Comparison of ENCODE assay signal across 8 cellular contexts in genomic region chr11:118436639-118437045, GRCh38. TPM values are rescaled to one million over a fixed set of nuclear protein-coding genes. Genes with fewer than 3 reads are reported as not detected.
DNase-seq lines count a peak whose midpoint lies in the region; ATAC-seq and TF ChIP-seq lines count a peak whose summit lies in the region.

No MANE protein-coding gene starts in this region.

- no peak overlapping the region; the same call in 1 of the 2 replicates for H3K27ac ChIP-seq in HUES6 (ENCODE audit: low read depth, low read length)
- H3K27ac ChIP-seq in psoas muscle = peak overlapping the region; percentile 80

- H3K9me3 ChIP-seq in HUES6 (ENCODE audit: control insufficient read depth, insufficient read depth, low read depth, low read length) = no peaks in the 10 kb centered on the region
- no peaks in the 10 kb centered on the region for H3K9me3 ChIP-seq in psoas muscle

- H3K9ac ChIP-seq in HUES6 (ENCODE audit: low read length) = peak overlapping the region; percentile 76

- intact Hi-C loops in Right ventricle myocardium superior (cut with DNase I) (loop anchor here (5.0 to 10.0 kb wide), 2 partner anchors 34 to 48 kb away; partner anchors contain the start of gene ATP5MG), psoas muscle (cut with DNase I) (loop anchor here (5.0 kb wide), 1 partner anchor 34 kb away; the partner anchor contains the start of gene ATP5MG (in 2 of the 2))

- H3K4me1 ChIP-seq in HUES6 (ENCODE audit: control insufficient read depth, insufficient read depth, low read length) = peaks cover 19% of the 10 kb centered on the region
- peaks cover 40% of the 10 kb centered on the region for H3K4me1 ChIP-seq in psoas muscle

- H3K9me3 Mint-ChIP-seq in activated T-cell treated with anti-CD3 and anti-CD28 coated beads, Interleukin-2, amount 50 U/mL, for 72 hours = no peaks in the 10 kb centered on the region

- no peaks in the 10 kb centered on the region for H3K27me3 Mint-ChIP-seq in activated T-cell treated with anti-CD3 and anti-CD28 coated beads, Interleukin-2, amount 50 U/mL, for 72 hours (ENCODE audit: low read depth)

- ATAC-seq in GM19468 (IDR thresholded peaks at IDR 0.05; ENCODE audit: extremely low read depth, unreplicated experiment) (peak; percentile 10), Right ventricle myocardium superior (ENCODE audit: poor library complexity) (no peak), psoas muscle (peak in 1 of 4 donors; percentile 5)
- ATAC-seq in activated T-cell treated with anti-CD3 and anti-CD28 coated beads, Interleukin-2, amount 50 U/mL, for 72 hours (replicated peaks in 1 of 2) = peak; percentile 42 to 51

- 0 out of 2 replicates have a peak, but pooled peaks cover 11% of the 10 kb centered on the region for H3K36me3 ChIP-seq in HUES6 (ENCODE audit: control insufficient read depth, insufficient read depth, low read length)
- H3K36me3 ChIP-seq in psoas muscle (ENCODE audit: insufficient read depth in 1 of 2, low read depth in 1 of 2) = peaks cover 0 to 3% of the 10 kb centered on the region in 2 donors

- no peak for TF ChIP-seq CTCF in AG09309 (IDR thresholded peaks at IDR 0.05; ENCODE audit: control insufficient read depth, insufficient read depth, low read depth, low read length, missing control alignments)
- TF ChIP-seq CTCF in psoas muscle (IDR thresholded peaks at IDR 0.05) = no peak

- DNase-seq in AG09309 (ENCODE audit: low read depth) (no peak), Right ventricle myocardium superior (peak; percentile 51), psoas muscle (peak in 1 of 2 donors; percentile 61), NCI-H69 (lab: John Stamatoyannopoulos, UW) (no peak), Kasumi-1 (lab: John Stamatoyannopoulos, UW) (no peak)
- peak; percentile 67 to 77 for DNase-seq in activated T-cell treated with anti-CD3 and anti-CD28 coated beads, Interleukin-2, amount 50 U/mL, for 72 hours

- H3K27me3 ChIP-seq in HUES6 (ENCODE audit: control insufficient read depth, insufficient read depth, low read length) (peaks cover 7% of the 10 kb centered on the region), psoas muscle (ENCODE audit: insufficient read depth in 3 of 3, low read length in 2 of 3) (no peaks in the 10 kb centered on the region)

- no peak overlapping the region for H3K27ac Mint-ChIP-seq in activated T-cell treated with anti-CD3 and anti-CD28 coated beads, Interleukin-2, amount 50 U/mL, for 72 hours

- peaks cover 49% of the 10 kb centered on the region for H3K4me1 Mint-ChIP-seq in activated T-cell treated with anti-CD3 and anti-CD28 coated beads, Interleukin-2, amount 50 U/mL, for 72 hours (ENCODE audit: low read depth)

- 0 to 1% (median 0%) methylated on average over 12 to 43 of the region's 48 CpGs for WGBS in psoas muscle, 3 donors

- peak overlapping the region; percentile 91 for H3K4me3 ChIP-seq in AG09309 (ENCODE audit: control insufficient read depth, low read depth, low read length)
- peak overlapping the region; percentile 93 for H3K4me3 ChIP-seq in HUES6 (ENCODE audit: low read depth, low read length)
- H3K4me3 ChIP-seq in psoas muscle = peak overlapping the region; percentile 97

- H3K4me3 Mint-ChIP-seq in activated T-cell treated with anti-CD3 and anti-CD28 coated beads, Interleukin-2, amount 50 U/mL, for 72 hours = peak overlapping the region; percentile 94 to 99

- H3K36me3 Mint-ChIP-seq in activated T-cell treated with anti-CD3 and anti-CD28 coated beads, Interleukin-2, amount 50 U/mL, for 72 hours (ENCODE audit: insufficient read depth in 2 of 2) = peaks cover 4 to 10% of the 10 kb centered on the region in 2 donors

RNA-seq across cellular contexts. Expression of gene KMT2A, which starts 0.3 kb away (rescaled TPM):
- 100 to 1,000 TPM; 106 to 124 TPM for total RNA-seq in activated T-cell treated with anti-CD3 and anti-CD28 coated beads, Interleukin-2, amount 50 U/mL, for 72 hours
- total RNA-seq in Right ventricle myocardium superior (23.6 TPM), psoas muscle (10 to 100 TPM; 18.1 to 27.3 (median 22.0) TPM)
- 1 to 10 TPM; 3.1 to 9.9 (median 4.8) TPM for polyA plus RNA-seq in psoas muscle

RNA-seq across cellular contexts. Expression of gene ATP5MG, which starts 35.2 kb away (rescaled TPM):
- 100 to 1,000 TPM; 176 to 225 TPM for total RNA-seq in activated T-cell treated with anti-CD3 and anti-CD28 coated beads, Interleukin-2, amount 50 U/mL, for 72 hours
- total RNA-seq in Right ventricle myocardium superior = 748 TPM
- total RNA-seq in psoas muscle = 100 to 1,000 TPM; 237 to 340 (median 251) TPM
- 100 to 1,000 TPM; 180 to 217 (median 189) TPM for polyA plus RNA-seq in psoas muscle

Comparison
In these comparisons a context has a peak if more than half of its experiments do, and no peak if none do; other contexts are left out.
1. DNase-seq: peak in activated T-cell treated with anti-CD3 and anti-CD28 coated beads, Interleukin-2, amount 50 U/mL, for 72 hours (2 of 2) and Right ventricle myocardium superior (single experiment); none in AG09309 (single experiment), NCI-H69 (single experiment) and Kasumi-1 (0 of 2).
2. Peak in every context shown above with its lines, with median percentiles within 50 percentile points of each other: H3K4me3 ChIP-seq.